Comparison of ENCODE assay signal across 23 cellular contexts in the genomic region with DNA sequence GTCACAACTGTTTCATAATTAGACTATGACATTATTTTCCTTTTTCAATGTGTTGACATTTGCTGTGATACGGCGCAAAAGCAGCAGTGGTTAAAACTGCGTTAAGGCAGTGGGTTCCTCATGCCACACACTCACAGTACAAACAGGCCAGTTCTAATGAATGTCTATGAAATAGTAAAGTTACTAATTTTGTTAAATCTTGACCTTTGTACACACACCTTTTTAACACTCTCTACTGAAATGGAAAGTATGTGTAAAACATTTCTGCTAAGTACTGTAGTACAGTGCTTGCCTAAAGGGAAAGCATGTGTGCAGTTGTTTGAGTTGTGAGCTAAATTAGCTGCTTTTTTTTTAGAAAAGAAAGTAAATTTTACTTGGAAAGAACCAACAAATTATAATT.
"Had no signal": no experiment of that assay in that cellular context is flagged by ENCODE, and none has a peak within 500 bp of the region (broad histone marks: within the 10 kb centered on the region; RNA-seq: fewer than 3 reads in every experiment).

No MANE protein-coding gene starts in this region.

- DNase-seq: IMR-90; Karpas-422; KG1; MG63; NCI-H1092 treated with DMSO at 0.1 percent for 48 hours; NCI-H1436; NCI-H187; NCI-H2029; NCI-H2081 treated with DMSO at 0.1 percent for 48 hours; NCI-H2171; NCI-H226; NCI-H446; NCI-H510A; NCI-H524 treated with DMSO at 0.1 percent for 48 hours; NCI-H69; NCI-H774; NK-92 treated with Interleukin-12 subunit alpha and Interleukin-12 subunit beta, amount 100 ng/mL, for 24 hours; PC-3; SHP77 treated with DMSO at 0.1 percent for 48 hours; SJCRH30 had no signal

- ATAC-seq: HepG2, Panc1, PC-3, SK-N-SH treated with all-trans-retinoic acid at 6 μM for 48 hours had no signal
